Comparison of ENCODE assay signal across 8 cellular contexts in genomic region chr1:151146416-151147131, GRCh38. TPM values are rescaled to one million over a fixed set of nuclear protein-coding genes. Genes with fewer than 3 reads are reported as not detected.
A peak's percentile ranks its signal among the peaks of the same experiment; 100 is the strongest.
DNase-seq lines count a peak whose midpoint lies in the region; ATAC-seq, FAIRE-seq and TF ChIP-seq lines count a peak whose summit lies in the region.

TSS of gene SEMA6C (minus strand) at chr1:151146631. CDS start at chr1:151142621, 4,010 bp downstream.

- FAIRE-seq in kidney (lab: Jason Lieb, UNC) = no peak

- H3K4me1 ChIP-seq in kidney (ENCODE audit: control insufficient read depth in 1 of 2, insufficient read depth in 1 of 2, low read depth in 1 of 2, low read length in 2 of 2) = peaks cover 16 to 33% of the 10 kb centered on the region in 2 donors

- H3K36me3 ChIP-seq in kidney (ENCODE audit: control insufficient read depth in 1 of 2, insufficient read depth in 2 of 2, low read length in 2 of 2) = no peaks in the 10 kb centered on the region

- TF ChIP-seq POLR2A in GM19193 (IDR thresholded peaks at IDR 0.05; ENCODE audit: extremely low read depth, insufficient read depth, insufficient read length) = peak; percentile 32

- peak within 1 kb of the TSS; percentile 68 to 84 for H3K4me3 ChIP-seq in kidney (ENCODE audit: low read length in 2 of 2)

- H3K27ac ChIP-seq in kidney (ENCODE audit: low read depth in 2 of 2, low read length in 2 of 2) = peak within 1 kb of the TSS; percentile 78 to 81

- H3K9ac ChIP-seq in kidney (ENCODE audit: low read length in 2 of 2) = peak within 1 kb of the TSS; percentile 73 to 78

- H3K9me3 ChIP-seq in kidney (ENCODE audit: control insufficient read depth in 1 of 2, low read length in 2 of 2) = no peaks in the 10 kb centered on the region

- no peak for TF ChIP-seq CTCF in kidney (IDR thresholded peaks at IDR 0.05; ENCODE audit: borderline replicate concordance, extremely low read depth, insufficient read depth)

- peak; percentile 84 for ATAC-seq in HG03378 (IDR thresholded peaks at IDR 0.05; ENCODE audit: unreplicated experiment)

- intact Hi-C loops in kidney (cut with DNase I) = no loop called here

- DNase-seq in AG20443 (ENCODE audit: low spot score) (peak; percentile 97), NCI-H446 (lab: John Stamatoyannopoulos, UW) (peak; percentile 53 to 83), cerebellum (ENCODE audit: low spot score) (peak; percentile 99), kidney (peak; percentile 99)
- DNase-seq in activated CD4-positive, CD25-positive, alpha-beta regulatory T cell treated with anti-CD3 and anti-CD28 coated beads, Interleukin-2, amount 50 U/mL, for 72 hours = peak; percentile 86
- peak; percentile 68 to 86 (median 83) for DNase-seq in stimulated activated CD4-positive, alpha-beta T cell treated with anti-CD3 and anti-CD28 coated beads, Interleukin-12 subunit alpha, Interleukin-12 subunit beta, amount 100 ng/mL, for 48 hours (ENCODE audit: low read depth in 2 of 3, low spot score in 1 of 3)

RNA-seq across cellular contexts. Expression of gene SEMA6C, which starts in this region (rescaled TPM):
- 21.4 TPM for total RNA-seq in cerebellum
- 7.6 TPM for total RNA-seq in kidney
- polyA plus RNA-seq in kidney (ENCODE audit: insufficient read depth, low read depth, low replicate concordance) = 17.4 TPM

Comparison
In these comparisons a context has a peak if more than half of its experiments do, and no peak if none do; other contexts are left out.
1. Peak in every context shown above with its lines: DNase-seq, ATAC-seq, H3K4me3 ChIP-seq and H3K27ac ChIP-seq.